In genomic region chr7:55554055-55554454, GRCh38 we compare ENCODE assay signal across 17 cellular contexts. TPM values are rescaled to one million over a fixed set of nuclear protein-coding genes. Genes with fewer than 3 reads are reported as not detected.
DNase-seq lines count a peak whose midpoint lies in the region; ATAC-seq, FAIRE-seq and TF ChIP-seq lines count a peak whose summit lies in the region.
"Had no signal": no experiment of that assay in that cellular context is flagged by ENCODE, and none has a peak within 500 bp of the region (broad histone marks: within the 10 kb centered on the region; RNA-seq: fewer than 3 reads in every experiment).

No MANE protein-coding gene starts in this region.

- peaks cover 97% of the 10 kb centered on the region for H3K4me1 Mint-ChIP-seq in activated T-cell treated with anti-CD3 and anti-CD28 coated beads, Interleukin-2, amount 50 U/mL, for 24 hours (ENCODE audit: low read depth)
- peaks cover 93% of the 10 kb centered on the region for H3K4me1 Mint-ChIP-seq in activated T-cell treated with anti-CD3 and anti-CD28 coated beads, Interleukin-2, amount 50 U/mL, for 4 hours (ENCODE audit: low read depth)
- H3K4me1 Mint-ChIP-seq in T-cell: peaks cover 96 to 97% (median 96%) of the 10 kb centered on the region in 3 donors
- H3K4me1 Mint-ChIP-seq in stimulated activated naive B cell treated with anti-CD40 and anti-IgM and Interleukin-4, amounts not matched to agents 10 μg/mL and 1 μg/mL and 100 μg/mL, for 72 hours: peaks cover 72 to 96% of the 10 kb centered on the region in 2 donors

- no peak for TF ChIP-seq POLR2A in endothelial cell of umbilical vein (IDR thresholded peaks at IDR 0.05; ENCODE audit: low read depth, low read length)

- intact Hi-C loops in endothelial cell of umbilical vein (cut with micrococcal nuclease): loop anchor here (5.0 kb wide), 1 partner anchor 187 kb away; the partner anchor contains the start of gene LANCL2

- peak overlapping the region; percentile 66 for H3K27ac Mint-ChIP-seq in activated T-cell treated with anti-CD3 and anti-CD28 coated beads, Interleukin-2, amount 50 U/mL, for 24 hours
- peak overlapping the region; percentile 47 to 68 for H3K27ac Mint-ChIP-seq in T-cell
- peak overlapping the region; percentile 20 for H3K27ac Mint-ChIP-seq in stimulated activated naive B cell treated with anti-CD40 and anti-IgM and Interleukin-4, amounts not matched to agents 10 μg/mL and 1 μg/mL and 100 μg/mL, for 72 hours

- no peaks in the 10 kb centered on the region for H3K27me3 Mint-ChIP-seq in activated T-cell treated with anti-CD3 and anti-CD28 coated beads, Interleukin-2, amount 50 U/mL, for 24 hours
- no peaks in the 10 kb centered on the region for H3K27me3 Mint-ChIP-seq in activated T-cell treated with anti-CD3 and anti-CD28 coated beads, Interleukin-2, amount 50 U/mL, for 4 hours (ENCODE audit: low read depth)
- H3K27me3 Mint-ChIP-seq in T-cell: no peaks in the 10 kb centered on the region
- H3K27me3 Mint-ChIP-seq in stimulated activated naive B cell treated with anti-CD40 and anti-IgM and Interleukin-4, amounts not matched to agents 10 μg/mL and 1 μg/mL and 100 μg/mL, for 72 hours: no peaks in the 10 kb centered on the region

- peak overlapping the region; percentile 2 for H3K4me2 ChIP-seq in endothelial cell of umbilical vein (ENCODE audit: insufficient read depth, low read length)
- H3K4me2 ChIP-seq: A549 had no signal

- dilution Hi-C loops in endothelial cell of umbilical vein (cut with MboI; ENCODE audit: extremely low pct_ligation_motif_present, low sequenced_read_pairs): no loop called here

- no peak for DNase-seq in activated T-cell treated with anti-CD3 and anti-CD28 coated beads, Interleukin-2, amount 50 U/mL, for 24 hours
- DNase-seq in activated T-cell treated with anti-CD3 and anti-CD28 coated beads, Interleukin-2, amount 50 U/mL, for 4 hours: no peak
- no peak for DNase-seq in T-cell
- DNase-seq in endothelial cell of umbilical vein (ENCODE audit: low read depth, low spot score): peak; percentile 44
- DNase-seq in stimulated activated naive B cell treated with anti-CD40 and anti-IgM and Interleukin-4, amounts not matched to agents 10 μg/mL and 1 μg/mL and 100 μg/mL, for 72 hours: no peak
- no peak for DNase-seq in NCI-H1930 (lab: John Stamatoyannopoulos, UW)
- DNase-seq in cerebellar nuclear complex (lab: John Stamatoyannopoulos, UW): no peak
- no peak for DNase-seq in NCI-H2196 (lab: John Stamatoyannopoulos, UW; ENCODE audit: unreplicated experiment)
- DNase-seq: activated CD4-positive, alpha-beta T cell treated with anti-CD3 and anti-CD28 coated beads for 1 hour; activated CD8-positive, alpha-beta memory T cell treated with anti-CD3 and anti-CD28 coated beads, Interleukin-2, amount 50 U/mL, for 48 hours; colonic mucosa; glutamatergic neuron; NCI-H2107; NCI-H774; stimulated activated CD4-positive, alpha-beta T cell treated with anti-CD3 and anti-CD28 coated beads, Interleukin-4, amount 100 ng/mL, for 4 hours; upper lobe of right lung had no signal

- no peak overlapping the region for H2AFZ ChIP-seq in endothelial cell of umbilical vein (ENCODE audit: low read depth, low read length)

- TF ChIP-seq CTCF in endothelial cell of umbilical vein (IDR thresholded peaks at IDR 0.05; ENCODE audit: extremely low read depth in 1 of 2, insufficient read depth in 1 of 2, low read depth in 1 of 2, low read length in 2 of 2): no peak

- peaks cover 94% of the 10 kb centered on the region for H3K79me2 ChIP-seq in endothelial cell of umbilical vein (ENCODE audit: control insufficient read depth, insufficient read depth, low read length)

- H3K36me3 ChIP-seq in endothelial cell of umbilical vein (ENCODE audit: control insufficient read depth in 2 of 2, extremely low read depth in 1 of 2, insufficient read depth in 2 of 2, low read length in 2 of 2): peaks cover 4 to 7% of the 10 kb centered on the region in 2 experiments
- H3K36me3 ChIP-seq: colonic mucosa, upper lobe of right lung had no signal

- H3K9me3 Mint-ChIP-seq in activated T-cell treated with anti-CD3 and anti-CD28 coated beads, Interleukin-2, amount 50 U/mL, for 24 hours: no peaks in the 10 kb centered on the region
- H3K9me3 Mint-ChIP-seq in activated T-cell treated with anti-CD3 and anti-CD28 coated beads, Interleukin-2, amount 50 U/mL, for 4 hours: no peaks in the 10 kb centered on the region
- no peaks in the 10 kb centered on the region for H3K9me3 Mint-ChIP-seq in T-cell
- no peaks in the 10 kb centered on the region for H3K9me3 Mint-ChIP-seq in stimulated activated naive B cell treated with anti-CD40 and anti-IgM and Interleukin-4, amounts not matched to agents 10 μg/mL and 1 μg/mL and 100 μg/mL, for 72 hours

- peaks cover 51% of the 10 kb centered on the region for H3K4me1 ChIP-seq in endothelial cell of umbilical vein (ENCODE audit: control insufficient read depth, extremely low read depth, insufficient read depth, low read length)

- CTCF ChIA-PET in T-cell (lab: Charles Lee): interaction anchor here in 1 of 2 donors (0.8 kb wide), 1 partner anchor 20 kb away, joined by 4 read pairs; no protein-coding TSS in a partner anchor
- CTCF ChIA-PET in endothelial cell of umbilical vein (lab: Charles Lee): interaction anchor here (1.4 to 2.7 kb wide), 6 partner anchors 10 to 40 kb away, joined by 3 to 10 read pairs (median 6); no protein-coding TSS in a partner anchor

- no peaks in the 10 kb centered on the region for H3K9me3 ChIP-seq in endothelial cell of umbilical vein (replicated peaks; ENCODE audit: control insufficient read depth, insufficient read depth, low read length)
- H3K9me3 ChIP-seq: A549, colonic mucosa, upper lobe of right lung had no signal

- H3K9me1 ChIP-seq in endothelial cell of umbilical vein (replicated peaks; ENCODE audit: control insufficient read depth, extremely low read depth, insufficient read depth, low read length): no peaks in the 10 kb centered on the region

- POLR2A ChIA-PET in T-cell (lab: Charles Lee) (interaction anchor here in 1 of 2 donors (0.7 kb wide), 1 partner anchor 21 kb away, joined by 3 read pairs; no protein-coding TSS in a partner anchor), endothelial cell of umbilical vein (lab: Charles Lee) (interaction anchor here (0.6 kb wide), 1 partner anchor 414 kb away, joined by 4 read pairs; no protein-coding TSS in a partner anchor)

- no peaks in the 10 kb centered on the region for H3K27me3 ChIP-seq in endothelial cell of umbilical vein (ENCODE audit: control insufficient read depth in 2 of 2, insufficient read depth in 2 of 2, low read length in 2 of 2)
- H3K27me3 ChIP-seq: colonic mucosa, upper lobe of right lung had no signal

- H3K27ac ChIP-seq in endothelial cell of umbilical vein (ENCODE audit: insufficient read depth, low read depth, low read length): peak overlapping the region; percentile 82
- H3K27ac ChIP-seq: A549, upper lobe of right lung had no signal

- H3K9ac ChIP-seq in endothelial cell of umbilical vein (replicated peaks; ENCODE audit: extremely low read depth, insufficient read depth, low read length): no peak overlapping the region

- peaks cover 60% of the 10 kb centered on the region for H3K36me3 Mint-ChIP-seq in activated T-cell treated with anti-CD3 and anti-CD28 coated beads, Interleukin-2, amount 50 U/mL, for 24 hours (ENCODE audit: low read depth)
- peaks cover 34% of the 10 kb centered on the region for H3K36me3 Mint-ChIP-seq in activated T-cell treated with anti-CD3 and anti-CD28 coated beads, Interleukin-2, amount 50 U/mL, for 4 hours (ENCODE audit: insufficient read depth)
- H3K36me3 Mint-ChIP-seq in T-cell: peaks cover 23% of the 10 kb centered on the region
- peaks cover 49 to 75% of the 10 kb centered on the region in 2 donors for H3K36me3 Mint-ChIP-seq in stimulated activated naive B cell treated with anti-CD40 and anti-IgM and Interleukin-4, amounts not matched to agents 10 μg/mL and 1 μg/mL and 100 μg/mL, for 72 hours

- H4K20me1 ChIP-seq in endothelial cell of umbilical vein (replicated peaks; ENCODE audit: control insufficient read depth, extremely low read depth, insufficient read depth, low read length): peaks cover 8% of the 10 kb centered on the region

- no peak for ATAC-seq in activated T-cell treated with anti-CD3 and anti-CD28 coated beads, Interleukin-2, amount 50 U/mL, for 4 hours
- ATAC-seq in T-cell (replicated peaks in 1 of 4): no peak
- no peak for ATAC-seq in stimulated activated naive B cell treated with anti-CD40 and anti-IgM and Interleukin-4, amounts not matched to agents 10 μg/mL and 1 μg/mL and 100 μg/mL, for 72 hours (replicated peaks)
- ATAC-seq: A549, upper lobe of right lung had no signal

- no peak overlapping the region for H3K4me3 ChIP-seq in endothelial cell of umbilical vein (replicated peaks in 1 of 3; ENCODE audit: insufficient read depth in 1 of 3, low read depth in 1 of 3, low read length in 3 of 3)
- H3K4me3 ChIP-seq: A549, colonic mucosa, upper lobe of right lung had no signal

- no peak overlapping the region for H3K4me3 Mint-ChIP-seq in activated T-cell treated with anti-CD3 and anti-CD28 coated beads, Interleukin-2, amount 50 U/mL, for 24 hours
- H3K4me3 Mint-ChIP-seq in activated T-cell treated with anti-CD3 and anti-CD28 coated beads, Interleukin-2, amount 50 U/mL, for 4 hours: no peak overlapping the region
- peak overlapping the region in 1 of 3 donors; percentile 34 for H3K4me3 Mint-ChIP-seq in T-cell
- H3K4me3 Mint-ChIP-seq in stimulated activated naive B cell treated with anti-CD40 and anti-IgM and Interleukin-4, amounts not matched to agents 10 μg/mL and 1 μg/mL and 100 μg/mL, for 72 hours: peak overlapping the region; percentile 41 to 51

- BruUV-seq in endothelial cell of umbilical vein (replicated peaks; lab: Mats Ljungman, UMichigan): no TSS peak

- FAIRE-seq in endothelial cell of umbilical vein (lab: Jason Lieb, UNC): no peak
- FAIRE-seq: A549 had no signal

TF ChIP-seq in endothelial cell of umbilical vein, 7 proteins besides CTCF, POLR2A, EP300 and RAD21 (continues in another document):
- TF ChIP-seq GATA2 (IDR thresholded peaks at IDR 0.05; ENCODE audit: insufficient read depth, insufficient read length, low read depth, low read length): no peak
- no peak for TF ChIP-seq JUN (IDR thresholded peaks at IDR 0.05; ENCODE audit: borderline replicate concordance, insufficient read depth, insufficient read length, low read depth)
- TF ChIP-seq FOS (IDR thresholded peaks at IDR 0.05; ENCODE audit: borderline replicate concordance, insufficient read depth, low read length): no peak

RNA-seq across cellular contexts. Expression of gene VOPP1, which starts 18.2 kb away (rescaled TPM):
- 100 to 1,000 TPM in 1 of 3 donors, 10 to 100 TPM in 2; 63.6 to 103 (median 99.2) TPM for total RNA-seq in activated T-cell treated with anti-CD3 and anti-CD28 coated beads, Interleukin-2, amount 50 U/mL, for 4 hours
- 100 to 1,000 TPM in 1 of 5 donors, 10 to 100 TPM in 4; 84.0 to 106 (median 94.8) TPM for total RNA-seq in T-cell
- total RNA-seq in endothelial cell of umbilical vein: 154 and 159 TPM in 2 replicates
- 85.6 and 86.2 TPM in 2 replicates for polyA plus RNA-seq in endothelial cell of umbilical vein
- 75.4 and 78.2 TPM in 2 replicates for polyA plus RNA-seq in endothelial cell of umbilical vein (2011; cell fraction: cytosol; rRNA removed)
- polyA plus RNA-seq in endothelial cell of umbilical vein (2011; cell fraction: nucleus; rRNA removed): 48.0 and 51.2 TPM in 2 replicates
- polyA plus RNA-seq in endothelial cell of umbilical vein (2012): 105 and 140 TPM in 2 replicates
- polyA minus RNA-seq in endothelial cell of umbilical vein: 159 and 181 TPM in 2 replicates
- 29.9 TPM for polyA minus RNA-seq in endothelial cell of umbilical vein (2011; cell fraction: cytosol; rRNA and poly(A)+ RNA removed)
- 54.7 and 67.8 TPM in 2 replicates for polyA minus RNA-seq in endothelial cell of umbilical vein (2011; cell fraction: nucleus; rRNA and poly(A)+ RNA removed)

Comparison
In these comparisons a context has a peak if more than half of its experiments do, and no peak if none do; other contexts are left out.
1. H3K4me3 Mint-ChIP-seq: peak in stimulated activated naive B cell treated with anti-CD40 and anti-IgM and Interleukin-4, amounts not matched to agents 10 μg/mL and 1 μg/mL and 100 μg/mL, for 72 hours (2 of 2); none in activated T-cell treated with anti-CD3 and anti-CD28 coated beads, Interleukin-2, amount 50 U/mL, for 24 hours (single experiment) and activated T-cell treated with anti-CD3 and anti-CD28 coated beads, Interleukin-2, amount 50 U/mL, for 4 hours (single experiment).
2. Peak in every context shown above with its lines, with median percentiles within 50 percentile points of each other: H3K27ac Mint-ChIP-seq.